17 cellular contexts compared by ENCODE assay signal in the genomic region with DNA sequence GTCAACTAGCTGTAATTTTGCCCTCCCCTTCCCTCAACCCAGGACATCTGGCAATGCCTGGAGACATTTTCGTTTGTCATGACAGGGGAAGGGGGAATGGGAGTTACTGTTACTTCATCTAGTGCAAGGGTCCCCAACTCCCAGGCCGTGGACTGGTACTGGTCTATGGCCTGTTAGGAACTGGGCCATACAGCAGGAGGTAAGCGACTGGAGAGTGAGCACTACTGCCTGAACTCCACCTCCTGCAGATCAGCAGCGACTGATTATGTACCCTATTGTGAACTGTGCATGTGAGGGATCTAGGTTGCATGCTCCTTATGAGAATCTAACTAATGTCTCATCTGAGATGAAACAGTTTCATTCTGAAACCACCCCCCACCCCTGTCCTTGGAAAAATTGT. TPM values are rescaled to one million over a fixed set of nuclear protein-coding genes. Genes with fewer than 3 reads are reported as not detected.
A peak's percentile ranks its signal among the peaks of the same experiment; 100 is the strongest.
DNase-seq lines count a peak whose midpoint lies in the region; FAIRE-seq and TF ChIP-seq lines count a peak whose summit lies in the region.
"Had no signal": no experiment of that assay in that cellular context is flagged by ENCODE, and none has a peak within 500 bp of the region (broad histone marks: within the 10 kb centered on the region; RNA-seq: fewer than 3 reads in every experiment).

No MANE protein-coding gene starts in this region.

- peak overlapping the region; percentile 7; the same call in 1 of the 2 replicates for H3K4me3 ChIP-seq in Karpas-422 (ENCODE audit: low read length)
- no peak overlapping the region for H3K4me3 ChIP-seq in OCI-LY7 (ENCODE audit: low read depth, low read length, poor library complexity, severe bottlenecking)
- no peak overlapping the region for H3K4me3 ChIP-seq in neural cell (ENCODE audit: low read length)
- H3K4me3 ChIP-seq in foreskin fibroblast (ENCODE audit: low read depth in 1 of 2, low read length in 2 of 2), result no peak overlapping the region

- no peak for FAIRE-seq in frontal cortex (lab: Jason Lieb, UNC)
- FAIRE-seq: G401.6, GM12892 had no signal

- DNase-seq in Karpas-422 (no peak), OCI-LY7 (ENCODE audit: low spot score) (no peak), frontal cortex (ENCODE audit: low spot score in 2 of 2) (no peak), foreskin fibroblast (no peak), substantia nigra (lab: John Stamatoyannopoulos, UW) (no peak)
- DNase-seq: C1 segment of cervical spinal cord; Calu3; CD4-positive, alpha-beta memory T cell; COR-L47; DMS53; DMS79 treated with DMSO at 0.1 percent for 48 hours; GOT3; H7; HCEC 1CT had no signal

- no peak for TF ChIP-seq EP300 in neural cell (conservative IDR thresholded peaks at IDR 0.05; ENCODE audit: poor library complexity, severe bottlenecking)

- POLR2A ChIA-PET in OCI-LY7 (lab: Charles Lee), result interaction anchor here (0.6 to 4.9 kb wide), 6 partner anchors 11 to 201 kb away, joined by 3 to 47 read pairs (median 10); a partner anchor contains a TSS

- no peak for TF ChIP-seq CTCF in OCI-LY7 (conservative IDR thresholded peaks at IDR 0.05; ENCODE audit: low read length)
- no peak for TF ChIP-seq CTCF in neural cell (IDR thresholded peaks at IDR 0.05; ENCODE audit: poor library complexity, severe bottlenecking)
- no peak for TF ChIP-seq CTCF in foreskin fibroblast (IDR thresholded peaks at IDR 0.05; ENCODE audit: low read depth, low read length)

- H3K9me2 ChIP-seq in Karpas-422 (replicated peaks; ENCODE audit: insufficient read depth, low read length) (no peaks in the 10 kb centered on the region), OCI-LY7 (ENCODE audit: insufficient read depth, low read length) (no peaks in the 10 kb centered on the region), neural cell (ENCODE audit: insufficient read depth, low read length) (no peaks in the 10 kb centered on the region)

- H2AFZ ChIP-seq in Karpas-422 (ENCODE audit: low read length), result peak overlapping the region; percentile 6; the same call in 1 of the 2 replicates
- H2AFZ ChIP-seq in OCI-LY7 (ENCODE audit: low read length), result peak overlapping the region; percentile 90; the same call in 1 of the 2 replicates
- H2AFZ ChIP-seq in neural cell (ENCODE audit: low read depth, low read length), result no peak overlapping the region

- no peaks in the 10 kb centered on the region for H3K79me2 ChIP-seq in Karpas-422 (ENCODE audit: low read length)
- no peaks in the 10 kb centered on the region for H3K79me2 ChIP-seq in OCI-LY7 (ENCODE audit: insufficient read depth, low read depth, low read length)
- no peaks in the 10 kb centered on the region for H3K79me2 ChIP-seq in neural cell (replicated peaks; ENCODE audit: insufficient read depth, low read length)

- H3K27ac ChIP-seq in Karpas-422 (ENCODE audit: low read length), result peak overlapping the region; percentile 98
- H3K27ac ChIP-seq in OCI-LY7 (ENCODE audit: low read depth, low read length, poor library complexity, severe bottlenecking), result peak overlapping the region; percentile 95
- peak overlapping the region; percentile 91 for H3K27ac ChIP-seq in neural cell (ENCODE audit: low read length)
- H3K27ac ChIP-seq in substantia nigra (ENCODE audit: low read depth, low read length, poor library complexity, severe bottlenecking), result no peak overlapping the region

- no peaks in the 10 kb centered on the region for H4K20me1 ChIP-seq in Karpas-422 (ENCODE audit: insufficient read depth, low read depth, low read length)
- no peaks in the 10 kb centered on the region for H4K20me1 ChIP-seq in OCI-LY7 (ENCODE audit: insufficient read depth, low read length)
- no peaks in the 10 kb centered on the region for H4K20me1 ChIP-seq in neural cell (ENCODE audit: insufficient read depth)

- H3K4me2 ChIP-seq in Karpas-422 (ENCODE audit: low read depth, low read length, poor library complexity, severe bottlenecking) (peak overlapping the region; percentile 74), OCI-LY7 (ENCODE audit: low read length) (peak overlapping the region; percentile 68; the same call in 1 of the 2 replicates), neural cell (ENCODE audit: low read length) (no peak overlapping the region)

- no peak for TF ChIP-seq RAD21 in neural cell (conservative IDR thresholded peaks at IDR 0.05)

- no peaks in the 10 kb centered on the region for H3K9me3 ChIP-seq in Karpas-422 (ENCODE audit: low read length)
- no peaks in the 10 kb centered on the region for H3K9me3 ChIP-seq in OCI-LY7 (ENCODE audit: low read length)
- H3K9me3 ChIP-seq in neural cell (ENCODE audit: low read length), result no peaks in the 10 kb centered on the region

- H3K4me1 ChIP-seq in Karpas-422 (ENCODE audit: low read length) (peaks cover 64% of the 10 kb centered on the region), OCI-LY7 (ENCODE audit: insufficient read depth, low read length, poor library complexity, severe bottlenecking) (peaks cover 53% of the 10 kb centered on the region)

- no TSS peak for BruUV-seq in OCI-LY7 (replicated peaks; lab: Mats Ljungman, UMichigan)

- CTCF ChIA-PET in OCI-LY7 (lab: Charles Lee; ENCODE audit: unreplicated experiment), result no interaction called here

- intact Hi-C loops in OCI-LY7 (cut with micrococcal nuclease; ENCODE audit: unreplicated experiment), result loop anchor here (5.0 to 10.0 kb wide), 2 partner anchors 154 to 686 kb away; a partner anchor contains a TSS

- H3K27me3 ChIP-seq in Karpas-422 (ENCODE audit: low read length), result no peaks in the 10 kb centered on the region
- no peaks in the 10 kb centered on the region for H3K27me3 ChIP-seq in neural cell (ENCODE audit: insufficient read depth, low read depth, low read length)

- no peaks in the 10 kb centered on the region for H3F3A ChIP-seq in neural cell (ENCODE audit: insufficient read depth, low read length, poor library complexity, severe bottlenecking)

- H3K36me3 ChIP-seq in Karpas-422 (ENCODE audit: insufficient read depth, low read length), result no peaks in the 10 kb centered on the region
- no peaks in the 10 kb centered on the region for H3K36me3 ChIP-seq in OCI-LY7 (ENCODE audit: insufficient read depth, low read length)
- no peaks in the 10 kb centered on the region for H3K36me3 ChIP-seq in neural cell (ENCODE audit: insufficient read depth, low read length)

- H3K9ac ChIP-seq in Karpas-422 (ENCODE audit: low read length) (peak overlapping the region; percentile 52), neural cell (ENCODE audit: low read length) (no peak overlapping the region)

TF ChIP-seq in neural cell, 6 proteins besides CTCF, POLR2A, EP300 and RAD21:
- TF ChIP-seq POLR2AphosphoS5 (IDR thresholded peaks at IDR 0.05), result no peak
- TF ChIP-seq MXI1 (conservative IDR thresholded peaks at IDR 0.05; ENCODE audit: poor library complexity, severe bottlenecking), result no peak
- TF ChIP-seq EZH2 (IDR thresholded peaks at IDR 0.05; ENCODE audit: borderline replicate concordance, insufficient read depth, low read length, poor library complexity, severe bottlenecking), result no peak
- TF ChIP-seq, protein P1, sequence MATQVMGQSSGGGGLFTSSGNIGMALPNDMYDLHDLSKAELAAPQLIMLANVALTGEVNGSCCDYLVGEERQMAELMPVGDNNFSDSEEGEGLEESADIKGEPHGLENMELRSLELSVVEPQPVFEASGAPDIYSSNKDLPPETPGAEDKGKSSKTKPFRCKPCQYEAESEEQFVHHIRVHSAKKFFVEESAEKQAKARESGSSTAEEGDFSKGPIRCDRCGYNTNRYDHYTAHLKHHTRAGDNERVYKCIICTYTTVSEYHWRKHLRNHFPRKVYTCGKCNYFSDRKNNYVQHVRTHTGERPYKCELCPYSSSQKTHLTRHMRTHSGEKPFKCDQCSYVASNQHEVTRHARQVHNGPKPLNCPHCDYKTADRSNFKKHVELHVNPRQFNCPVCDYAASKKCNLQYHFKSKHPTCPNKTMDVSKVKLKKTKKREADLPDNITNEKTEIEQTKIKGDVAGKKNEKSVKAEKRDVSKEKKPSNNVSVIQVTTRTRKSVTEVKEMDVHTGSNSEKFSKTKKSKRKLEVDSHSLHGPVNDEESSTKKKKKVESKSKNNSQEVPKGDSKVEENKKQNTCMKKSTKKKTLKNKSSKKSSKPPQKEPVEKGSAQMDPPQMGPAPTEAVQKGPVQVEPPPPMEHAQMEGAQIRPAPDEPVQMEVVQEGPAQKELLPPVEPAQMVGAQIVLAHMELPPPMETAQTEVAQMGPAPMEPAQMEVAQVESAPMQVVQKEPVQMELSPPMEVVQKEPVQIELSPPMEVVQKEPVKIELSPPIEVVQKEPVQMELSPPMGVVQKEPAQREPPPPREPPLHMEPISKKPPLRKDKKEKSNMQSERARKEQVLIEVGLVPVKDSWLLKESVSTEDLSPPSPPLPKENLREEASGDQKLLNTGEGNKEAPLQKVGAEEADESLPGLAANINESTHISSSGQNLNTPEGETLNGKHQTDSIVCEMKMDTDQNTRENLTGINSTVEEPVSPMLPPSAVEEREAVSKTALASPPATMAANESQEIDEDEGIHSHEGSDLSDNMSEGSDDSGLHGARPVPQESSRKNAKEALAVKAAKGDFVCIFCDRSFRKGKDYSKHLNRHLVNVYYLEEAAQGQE (IDR thresholded peaks at IDR 0.05; ENCODE audit: borderline replicate concordance), result no peak
- no peak for TF ChIP-seq SMC3 (conservative IDR thresholded peaks at IDR 0.05; ENCODE audit: poor library complexity)

RNA-seq across cellular contexts. Expression of a gene that starts 22.6 kb away (rescaled TPM):
- 21.6 and 50.4 TPM in 2 replicates for total RNA-seq in Karpas-422 (2014; rRNA removed; shearing (Covaris generic); ENCODE audit: low replicate concordance)
- 45.5 and 55.1 TPM in 2 replicates for total RNA-seq in OCI-LY7 (2014; rRNA removed; shearing (Covaris generic))
- total RNA-seq in OCI-LY7 (2022) (43.3 and 48.7 TPM in 2 replicates), frontal cortex (24.5 TPM)
- polyA plus RNA-seq in neural cell, result 57.4 and 62.8 TPM in 2 replicates
- 19.5 and 25.2 TPM in 2 replicates for polyA minus RNA-seq in neural cell

RNA-seq across cellular contexts. Expression of a gene that starts 54.3 kb away (rescaled TPM):
- 0.07 TPM in 1 of 2 replicates, not detected in the other for total RNA-seq in Karpas-422 (2014; rRNA removed; shearing (Covaris generic); ENCODE audit: low replicate concordance)
- total RNA-seq in OCI-LY7 (2014; rRNA removed; shearing (Covaris generic)), result not detected in 2 replicates
- total RNA-seq in OCI-LY7 (2022) (not detected in 2 replicates), frontal cortex (257 TPM)
- 85.5 and 89.4 TPM in 2 replicates for polyA plus RNA-seq in neural cell
- polyA minus RNA-seq in neural cell, result 137 and 176 TPM in 2 replicates
- total RNA-seq: Calu3; CD4-positive, alpha-beta memory T cell had no signal
- polyA plus RNA-seq: CD4-positive, alpha-beta memory T cell had no signal

Comparison
In these comparisons a context has a peak if more than half of its experiments do, and no peak if none do; other contexts are left out.
1. RNA of a gene that starts 54.3 kb away (total RNA-seq): 257 TPM in frontal cortex (single experiment); 0.07 TPM in Karpas-422 and not detected in OCI-LY7; every median in the first group is over 100 times any median in the second.